Comparison of ENCODE assay signal across 1 cellular context in genomic region chr4:69995526-69996016, GRCh38.
TF ChIP-seq lines count a peak whose summit lies in the region.

TSS of gene STATH (plus strand) at chr4:69995966. CDS start at chr4:69998438, 2,472 bp downstream.

TF ChIP-seq in GM12878, 131 proteins besides CTCF, POLR2A, EP300 and RAD21 (continued from another document):
- TF ChIP-seq YBX1 (IDR thresholded peaks at IDR 0.05) = no peak
- TF ChIP-seq STAT1 (conservative IDR thresholded peaks at IDR 0.05) = no peak
- no peak for TF ChIP-seq TCF3 (IDR thresholded peaks at IDR 0.05; ENCODE audit: borderline replicate concordance, insufficient read depth, low read depth, low read length)
- TF ChIP-seq RELA (IDR thresholded peaks at IDR 0.05; ENCODE audit: borderline replicate concordance, partially characterized antibody) = no peak
- TF ChIP-seq CREM (IDR thresholded peaks at IDR 0.05; ENCODE audit: low read depth) = no peak
- TF ChIP-seq SMAD5 (IDR thresholded peaks at IDR 0.05; ENCODE audit: low read depth) = no peak
- TF ChIP-seq, protein P1, sequence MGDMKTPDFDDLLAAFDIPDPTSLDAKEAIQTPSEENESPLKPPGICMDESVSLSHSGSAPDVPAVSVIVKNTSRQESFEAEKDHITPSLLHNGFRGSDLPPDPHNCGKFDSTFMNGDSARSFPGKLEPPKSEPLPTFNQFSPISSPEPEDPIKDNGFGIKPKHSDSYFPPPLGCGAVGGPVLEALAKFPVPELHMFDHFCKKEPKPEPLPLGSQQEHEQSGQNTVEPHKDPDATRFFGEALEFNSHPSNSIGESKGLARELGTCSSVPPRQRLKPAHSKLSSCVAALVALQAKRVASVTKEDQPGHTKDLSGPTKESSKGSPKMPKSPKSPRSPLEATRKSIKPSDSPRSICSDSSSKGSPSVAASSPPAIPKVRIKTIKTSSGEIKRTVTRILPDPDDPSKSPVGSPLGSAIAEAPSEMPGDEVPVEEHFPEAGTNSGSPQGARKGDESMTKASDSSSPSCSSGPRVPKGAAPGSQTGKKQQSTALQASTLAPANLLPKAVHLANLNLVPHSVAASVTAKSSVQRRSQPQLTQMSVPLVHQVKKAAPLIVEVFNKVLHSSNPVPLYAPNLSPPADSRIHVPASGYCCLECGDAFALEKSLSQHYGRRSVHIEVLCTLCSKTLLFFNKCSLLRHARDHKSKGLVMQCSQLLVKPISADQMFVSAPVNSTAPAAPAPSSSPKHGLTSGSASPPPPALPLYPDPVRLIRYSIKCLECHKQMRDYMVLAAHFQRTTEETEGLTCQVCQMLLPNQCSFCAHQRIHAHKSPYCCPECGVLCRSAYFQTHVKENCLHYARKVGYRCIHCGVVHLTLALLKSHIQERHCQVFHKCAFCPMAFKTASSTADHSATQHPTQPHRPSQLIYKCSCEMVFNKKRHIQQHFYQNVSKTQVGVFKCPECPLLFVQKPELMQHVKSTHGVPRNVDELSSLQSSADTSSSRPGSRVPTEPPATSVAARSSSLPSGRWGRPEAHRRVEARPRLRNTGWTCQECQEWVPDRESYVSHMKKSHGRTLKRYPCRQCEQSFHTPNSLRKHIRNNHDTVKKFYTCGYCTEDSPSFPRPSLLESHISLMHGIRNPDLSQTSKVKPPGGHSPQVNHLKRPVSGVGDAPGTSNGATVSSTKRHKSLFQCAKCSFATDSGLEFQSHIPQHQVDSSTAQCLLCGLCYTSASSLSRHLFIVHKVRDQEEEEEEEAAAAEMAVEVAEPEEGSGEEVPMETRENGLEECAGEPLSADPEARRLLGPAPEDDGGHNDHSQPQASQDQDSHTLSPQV (IDR thresholded peaks at IDR 0.05) = no peak
- TF ChIP-seq POU2F2 (IDR thresholded peaks at IDR 0.05; ENCODE audit: borderline replicate concordance, low read depth, low read length) = no peak
- TF ChIP-seq CHD4 (IDR thresholded peaks at IDR 0.05) = no peak
- no peak for TF ChIP-seq NR2C2 (IDR thresholded peaks at IDR 0.05; ENCODE audit: borderline replicate concordance, control insufficient read depth, insufficient read length, low read depth)
- TF ChIP-seq BRCA1 (IDR thresholded peaks at IDR 0.05; ENCODE audit: low read depth, low read length) = no peak
- no peak for TF ChIP-seq CUX1 (IDR thresholded peaks at IDR 0.05; ENCODE audit: insufficient replicate concordance, low read depth, low read length)
